12 cellular contexts compared by ENCODE assay signal in the genomic region with DNA sequence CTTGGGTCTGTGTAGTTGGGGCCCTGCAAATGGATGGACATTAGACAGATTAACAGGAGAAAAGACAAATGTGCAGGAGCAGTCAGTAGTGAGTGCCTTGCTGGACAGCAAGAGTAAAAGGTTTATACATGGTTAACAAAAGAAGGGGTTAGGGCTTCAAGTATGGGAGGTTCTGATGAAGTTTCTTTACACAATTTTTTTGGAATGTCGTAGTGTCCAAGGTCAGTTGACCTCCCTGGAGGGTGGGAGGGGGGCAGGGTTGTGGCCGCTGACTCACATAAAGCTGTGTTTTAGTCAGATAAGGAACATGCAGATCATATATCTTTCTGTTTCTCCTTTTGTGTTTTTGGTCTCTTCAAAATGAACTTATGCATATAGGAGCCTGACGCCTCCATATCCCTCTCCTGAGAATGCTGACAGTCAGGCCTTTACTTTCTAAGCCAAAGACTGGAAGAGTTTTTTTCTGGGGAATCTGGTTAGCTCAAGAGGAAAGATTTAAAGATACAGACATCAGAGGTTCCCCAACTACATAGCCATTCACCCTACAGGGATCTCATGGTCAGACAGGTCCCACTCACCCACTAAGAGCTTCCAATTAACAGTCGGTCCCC.
DNase-seq lines count a peak whose midpoint lies in the region; ATAC-seq, FAIRE-seq and TF ChIP-seq lines count a peak whose summit lies in the region.
"Had no signal": no experiment of that assay in that cellular context is flagged by ENCODE, and none has a peak within 500 bp of the region (broad histone marks: within the 10 kb centered on the region; RNA-seq: fewer than 3 reads in every experiment).

No MANE protein-coding gene starts in this region.

- H4K20me1 ChIP-seq in OCI-LY7 (ENCODE audit: insufficient read depth, low read length) = no peaks in the 10 kb centered on the region

- H3K9ac ChIP-seq in skeletal muscle satellite cell (ENCODE audit: low read depth, low read length) = no peak overlapping the region

- intact Hi-C loops in OCI-LY7 (cut with micrococcal nuclease; ENCODE audit: unreplicated experiment) = no loop called here

- DNase-seq in H54 (ENCODE audit: insufficient read length, low spot score) (peak; percentile 34), fibroblast of peridontal ligament (ENCODE audit: extremely low read depth) (peak; percentile 78), OCI-LY7 (ENCODE audit: low spot score) (no peak), ecto neural progenitor cell (ENCODE audit: low spot score) (no peak), middle frontal gyrus (ENCODE audit: extremely low spot score, low spot score) (no peak)
- DNase-seq: left ventricle myocardium superior, NCI-H1417 had no signal

- H3K4me2 ChIP-seq in skeletal muscle satellite cell (ENCODE audit: low read length) = peak overlapping the region; percentile 39
- H3K4me2 ChIP-seq in OCI-LY7 (ENCODE audit: low read length) = no peak overlapping the region

- CTCF ChIA-PET in OCI-LY7 (lab: Charles Lee; ENCODE audit: unreplicated experiment) = no interaction called here

- ATAC-seq in SK-N-SH treated with all-trans-retinoic acid at 6 μM for 48 hours (peak; percentile 58), HG03565 (IDR thresholded peaks at IDR 0.05; ENCODE audit: unreplicated experiment) (no peak)
- ATAC-seq: left ventricle myocardium superior had no signal

- H3K9me2 ChIP-seq in OCI-LY7 (ENCODE audit: insufficient read depth, low read length) = no peaks in the 10 kb centered on the region

- H3K27me3 ChIP-seq in skeletal muscle satellite cell (ENCODE audit: control insufficient read depth, insufficient read depth, low read length) = no peaks in the 10 kb centered on the region
- H3K27me3 ChIP-seq: tibial artery had no signal

- no peak for TF ChIP-seq POLR2A in H54 (IDR thresholded peaks at IDR 0.05; ENCODE audit: low read depth, low read length)

- H3K4me1 ChIP-seq in skeletal muscle satellite cell (ENCODE audit: control insufficient read depth, insufficient read depth, low read length) = peaks cover 32% of the 10 kb centered on the region
- H3K4me1 ChIP-seq in OCI-LY7 (ENCODE audit: insufficient read depth, low read length, poor library complexity, severe bottlenecking) = no peaks in the 10 kb centered on the region
- H3K4me1 ChIP-seq: prostate gland had no signal

- TF ChIP-seq CTCF in OCI-LY7 (conservative IDR thresholded peaks at IDR 0.05; ENCODE audit: low read length) = no peak

- POLR2A ChIA-PET in OCI-LY7 (lab: Charles Lee) = no interaction called here

- no peak overlapping the region for H3K27ac ChIP-seq in OCI-LY7 (ENCODE audit: low read depth, low read length, poor library complexity, severe bottlenecking)
- H3K27ac ChIP-seq: prostate gland, tibial artery had no signal

- BruUV-seq in OCI-LY7 (replicated peaks; lab: Mats Ljungman, UMichigan) = no TSS peak

- no peak overlapping the region for H2AFZ ChIP-seq in OCI-LY7 (ENCODE audit: low read length)

- H3K36me3 ChIP-seq in skeletal muscle satellite cell (ENCODE audit: insufficient read depth, low read length) = no peaks in the 10 kb centered on the region
- no peaks in the 10 kb centered on the region for H3K36me3 ChIP-seq in OCI-LY7 (ENCODE audit: insufficient read depth, low read length)
- H3K36me3 ChIP-seq: prostate gland, tibial artery had no signal

- H3K4me3 ChIP-seq in skeletal muscle satellite cell (ENCODE audit: low read length) = no peak overlapping the region
- no peak overlapping the region for H3K4me3 ChIP-seq in OCI-LY7 (ENCODE audit: low read depth, low read length, poor library complexity, severe bottlenecking)
- H3K4me3 ChIP-seq: prostate gland, tibial artery had no signal

- no peaks in the 10 kb centered on the region for H3K79me2 ChIP-seq in OCI-LY7 (ENCODE audit: insufficient read depth, low read depth, low read length)

- no peaks in the 10 kb centered on the region for H3K9me3 ChIP-seq in skeletal muscle satellite cell (replicated peaks; ENCODE audit: low read length)
- no peaks in the 10 kb centered on the region for H3K9me3 ChIP-seq in OCI-LY7 (ENCODE audit: low read length)
- H3K9me3 ChIP-seq: prostate gland had no signal

- peak; percentile 74 for FAIRE-seq in H54 (lab: Jason Lieb, UNC)

TF ChIP-seq in SK-N-SH treated with all-trans-retinoic acid at 6 μM for 48 hours, 23 proteins besides CTCF, POLR2A, EP300 and RAD21:
- TF ChIP-seq ZNF8 (CRISPR knock-in tag; IDR thresholded peaks at IDR 0.05) = no peak
- TF ChIP-seq, protein P1, sequence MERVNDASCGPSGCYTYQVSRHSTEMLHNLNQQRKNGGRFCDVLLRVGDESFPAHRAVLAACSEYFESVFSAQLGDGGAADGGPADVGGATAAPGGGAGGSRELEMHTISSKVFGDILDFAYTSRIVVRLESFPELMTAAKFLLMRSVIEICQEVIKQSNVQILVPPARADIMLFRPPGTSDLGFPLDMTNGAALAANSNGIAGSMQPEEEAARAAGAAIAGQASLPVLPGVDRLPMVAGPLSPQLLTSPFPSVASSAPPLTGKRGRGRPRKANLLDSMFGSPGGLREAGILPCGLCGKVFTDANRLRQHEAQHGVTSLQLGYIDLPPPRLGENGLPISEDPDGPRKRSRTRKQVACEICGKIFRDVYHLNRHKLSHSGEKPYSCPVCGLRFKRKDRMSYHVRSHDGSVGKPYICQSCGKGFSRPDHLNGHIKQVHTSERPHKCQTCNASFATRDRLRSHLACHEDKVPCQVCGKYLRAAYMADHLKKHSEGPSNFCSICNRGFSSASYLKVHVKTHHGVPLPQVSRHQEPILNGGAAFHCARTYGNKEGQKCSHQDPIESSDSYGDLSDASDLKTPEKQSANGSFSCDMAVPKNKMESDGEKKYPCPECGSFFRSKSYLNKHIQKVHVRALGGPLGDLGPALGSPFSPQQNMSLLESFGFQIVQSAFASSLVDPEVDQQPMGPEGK (CRISPR knock-in tag; IDR thresholded peaks at IDR 0.05; ENCODE audit: borderline replicate concordance) = no peak
- TF ChIP-seq SNAI2 (CRISPR knock-in tag; IDR thresholded peaks at IDR 0.05) = no peak
- TF ChIP-seq BACH2 (CRISPR knock-in tag; IDR thresholded peaks at IDR 0.05; ENCODE audit: borderline replicate concordance) = no peak
- no peak for TF ChIP-seq ISL1 (CRISPR knock-in tag; IDR thresholded peaks at IDR 0.05)
- TF ChIP-seq OSR1 (CRISPR knock-in tag; IDR thresholded peaks at IDR 0.05) = no peak
- no peak for TF ChIP-seq ZNF565 (CRISPR knock-in tag; conservative IDR thresholded peaks at IDR 0.05; ENCODE audit: low read depth)
- no peak for TF ChIP-seq TCF4 (CRISPR knock-in tag; IDR thresholded peaks at IDR 0.05; ENCODE audit: borderline replicate concordance)
- no peak for TF ChIP-seq CSDC2 (CRISPR knock-in tag; IDR thresholded peaks at IDR 0.05)

Comparison
In these comparisons a context has a peak if more than half of its experiments do, and no peak if none do; other contexts are left out.
1. DNase-seq: peak in H54 (single experiment) and fibroblast of peridontal ligament (single experiment); none in OCI-LY7 (single experiment), ecto neural progenitor cell (single experiment) and middle frontal gyrus (single experiment).